Comparison of ENCODE assay signal across 25 cellular contexts in the genomic region with DNA sequence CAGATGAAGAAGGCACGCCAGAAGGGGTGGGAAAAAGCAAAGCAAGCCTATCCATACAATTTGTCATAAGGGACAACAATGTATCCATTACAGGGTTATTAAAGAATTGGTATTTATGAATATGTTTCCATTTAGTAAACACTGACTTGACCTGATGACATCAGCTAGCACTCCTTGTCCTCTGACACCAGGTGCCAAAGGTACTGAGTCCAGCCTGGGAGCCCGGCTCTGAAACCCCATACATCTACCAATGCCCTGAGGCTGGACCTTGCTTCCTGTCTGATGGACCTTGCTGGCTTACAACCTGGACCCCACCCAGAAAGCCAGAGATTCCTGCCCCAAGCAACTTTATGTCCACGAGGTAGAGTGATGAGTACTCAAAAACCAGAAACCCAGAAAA.
"Had no signal": no experiment of that assay in that cellular context is flagged by ENCODE, and none has a peak within 500 bp of the region (broad histone marks: within the 10 kb centered on the region; RNA-seq: fewer than 3 reads in every experiment).

No MANE protein-coding gene starts in this region.

- H3K4me3 Mint-ChIP-seq: dendritic cell treated with granulocyte-macrophage colony-stimulating factor and Interleukin-4, amounts not matched to agents 40 ng/mL and 50 ng/mL, for 4 days; effector memory CD8-positive, alpha-beta T cell; endodermal cell; immature natural killer cell; mesothelial cell of epicardium; naive B cell had no signal

- H3K4me1 Mint-ChIP-seq: endodermal cell, immature natural killer cell, naive B cell had no signal

- H3K27ac Mint-ChIP-seq: dendritic cell treated with granulocyte-macrophage colony-stimulating factor and Interleukin-4, amounts not matched to agents 40 ng/mL and 50 ng/mL, for 4 days; effector memory CD8-positive, alpha-beta T cell; endodermal cell; immature natural killer cell; mesothelial cell of epicardium; naive B cell had no signal

- H3K27ac ChIP-seq: colonic mucosa, epithelial cell of prostate, foreskin keratinocyte, gastroesophageal sphincter, heart left ventricle, hepatocyte, left lung, lower lobe of right lung had no signal

- H3K4me3 ChIP-seq: colonic mucosa, gastroesophageal sphincter, heart left ventricle, hepatocyte, left lung, lower lobe of right lung, mucosa of descending colon had no signal

- H3K79me2 ChIP-seq: hepatocyte had no signal

- H3K36me3 ChIP-seq: colonic mucosa, gastroesophageal sphincter, heart left ventricle, left lung, lower lobe of right lung had no signal

- H3K36me3 Mint-ChIP-seq: immature natural killer cell, mesothelial cell of epicardium, naive B cell had no signal

- H2AFZ ChIP-seq: hepatocyte had no signal

- H3K27me3 ChIP-seq: colonic mucosa, foreskin keratinocyte, gastroesophageal sphincter, heart left ventricle, hepatocyte, left lung had no signal

- H3K9me3 Mint-ChIP-seq: endodermal cell had no signal

- DNase-seq: colonic mucosa; cortex of kidney; effector CD8-positive, alpha-beta T cell; effector memory CD8-positive, alpha-beta T cell; endodermal cell; erythroblast; foreskin keratinocyte; heart left ventricle; hypothalamus; immature natural killer cell; islet precursor cell; kidney; kidney glomerular epithelial cell; left lung; left ventricle myocardium superior; lower lobe of right lung; mesenchymal stem cell; mucosa of descending colon; naive B cell had no signal

- H3K4me1 ChIP-seq: colonic mucosa, foreskin keratinocyte, gastroesophageal sphincter, heart left ventricle, left lung, lower lobe of right lung had no signal

- H3K27me3 Mint-ChIP-seq: dendritic cell treated with granulocyte-macrophage colony-stimulating factor and Interleukin-4, amounts not matched to agents 40 ng/mL and 50 ng/mL, for 4 days had no signal

- ATAC-seq: effector memory CD8-positive, alpha-beta T cell; esophagus mucosa; foreskin keratinocyte; gastroesophageal sphincter; heart left ventricle; left lung; left ventricle myocardium superior; lower lobe of right lung; mucosa of descending colon had no signal

- H3K4me2 ChIP-seq: hepatocyte had no signal

- H3K9me3 ChIP-seq: colonic mucosa, gastroesophageal sphincter, heart left ventricle, left lung, lower lobe of right lung, mucosa of descending colon had no signal
